8 cellular contexts compared by ENCODE assay signal in genomic region chrX:103063918-103064434, GRCh38. TPM values are rescaled to one million over a fixed set of nuclear protein-coding genes. Genes with fewer than 3 reads are reported as not detected.
A peak's percentile ranks its signal among the peaks of the same experiment; 100 is the strongest.
DNase-seq lines count a peak whose midpoint lies in the region; ATAC-seq and TF ChIP-seq lines count a peak whose summit lies in the region.

Gene BEX1 (minus strand): TSS chrX:103064171. CDS start chrX:103063274, 897 bp downstream.

- peak; percentile 56 for ATAC-seq in activated CD8-positive, alpha-beta T cell treated with anti-CD3 and anti-CD28 coated beads for 36 hours
- ATAC-seq in GM18517 (IDR thresholded peaks at IDR 0.05; ENCODE audit: unreplicated experiment): no peak
- no peak for ATAC-seq in GM18861 (IDR thresholded peaks at IDR 0.05; ENCODE audit: unreplicated experiment)

- no peak within 1 kb of the TSS for H3K4me3 Mint-ChIP-seq in activated CD8-positive, alpha-beta T cell treated with anti-CD3 and anti-CD28 coated beads for 36 hours

- CTCF ChIA-PET in activated CD8-positive, alpha-beta T cell treated with anti-CD3 and anti-CD28 coated beads for 36 hours (lab: Charles Lee): no interaction called here

- no peaks in the 10 kb centered on the region for H3K4me1 ChIP-seq in prostate gland (replicated peaks)

- no peaks in the 10 kb centered on the region for H3K36me3 ChIP-seq in prostate gland

- peaks cover 1% of the 10 kb centered on the region for H3K4me1 Mint-ChIP-seq in activated CD8-positive, alpha-beta T cell treated with anti-CD3 and anti-CD28 coated beads for 36 hours (ENCODE audit: low read depth)

- no peak within 1 kb of the TSS for H3K27ac ChIP-seq in prostate gland

- no peak for TF ChIP-seq POLR2A in prostate gland (IDR thresholded peaks at IDR 0.05)

- DNase-seq in DMS 273 (lab: John Stamatoyannopoulos, UW; ENCODE audit: unreplicated experiment) (peak; percentile 96), NCI-H1436 (lab: John Stamatoyannopoulos, UW) (peak; percentile 95), globus pallidus (ENCODE audit: low spot score) (peak; percentile 81), prostate gland (ENCODE audit: low spot score) (peak; percentile 6), activated gamma-delta T cell treated with Interleukin-2 at 50 U/mL for 16 hours (no peak)
- peak; percentile 35 for DNase-seq in activated CD8-positive, alpha-beta T cell treated with anti-CD3 and anti-CD28 coated beads for 36 hours

- no peak for TF ChIP-seq CTCF in activated CD8-positive, alpha-beta T cell treated with anti-CD3 and anti-CD28 coated beads for 36 hours (IDR thresholded peaks at IDR 0.05)
- TF ChIP-seq CTCF in prostate gland (IDR thresholded peaks at IDR 0.05): no peak

- WGBS in prostate gland: under 1% methylated on average over 22 of the region's 39 CpGs

- POLR2A ChIA-PET in activated CD8-positive, alpha-beta T cell treated with anti-CD3 and anti-CD28 coated beads for 36 hours (lab: Charles Lee): no interaction called here

- H3K9me3 Mint-ChIP-seq in activated CD8-positive, alpha-beta T cell treated with anti-CD3 and anti-CD28 coated beads for 36 hours: no peaks in the 10 kb centered on the region

- H3K4me3 ChIP-seq in prostate gland: peak within 1 kb of the TSS; percentile 14 to 27

- intact Hi-C loops in activated CD8-positive, alpha-beta T cell treated with anti-CD3 and anti-CD28 coated beads for 36 hours (cut with micrococcal nuclease): no loop called here
- intact Hi-C loops in prostate gland (cut with DNase I): no loop called here

- no peaks in the 10 kb centered on the region for H3K27me3 ChIP-seq in prostate gland (replicated peaks; ENCODE audit: insufficient read depth)

- no peak within 1 kb of the TSS for H3K27ac Mint-ChIP-seq in activated CD8-positive, alpha-beta T cell treated with anti-CD3 and anti-CD28 coated beads for 36 hours

- H3K27me3 Mint-ChIP-seq in activated CD8-positive, alpha-beta T cell treated with anti-CD3 and anti-CD28 coated beads for 36 hours: peaks cover 11% of the 10 kb centered on the region

- H3K9me3 ChIP-seq in prostate gland: no peaks in the 10 kb centered on the region

- no peaks in the 10 kb centered on the region for H3K36me3 Mint-ChIP-seq in activated CD8-positive, alpha-beta T cell treated with anti-CD3 and anti-CD28 coated beads for 36 hours (ENCODE audit: low read depth)

RNA-seq across cellular contexts. Expression of gene BEX1, which starts in this region (rescaled TPM):
- total RNA-seq in activated CD8-positive, alpha-beta T cell treated with anti-CD3 and anti-CD28 coated beads for 36 hours: under 1 TPM; 0.38 to 0.56 TPM
- total RNA-seq in prostate gland: 100 to 1,000 TPM in 1 of 2 donors, 10 to 100 TPM in 1; 19.8 to 295 TPM

Comparison
In these comparisons a context has a peak if more than half of its experiments do, and no peak if none do; other contexts are left out.
1. RNA of gene BEX1 (total RNA-seq): 19.8 to 295 TPM in prostate gland; 0.38 to 0.56 TPM in activated CD8-positive, alpha-beta T cell treated with anti-CD3 and anti-CD28 coated beads for 36 hours; every median in the first group is over 10 times any median in the second.
2. Peak in DNase-seq and ATAC-seq in activated CD8-positive, alpha-beta T cell treated with anti-CD3 and anti-CD28 coated beads for 36 hours; RNA of the gene not detected or under 1 TPM.